ENCODE assay signal across 38 cellular contexts in the genomic region with DNA sequence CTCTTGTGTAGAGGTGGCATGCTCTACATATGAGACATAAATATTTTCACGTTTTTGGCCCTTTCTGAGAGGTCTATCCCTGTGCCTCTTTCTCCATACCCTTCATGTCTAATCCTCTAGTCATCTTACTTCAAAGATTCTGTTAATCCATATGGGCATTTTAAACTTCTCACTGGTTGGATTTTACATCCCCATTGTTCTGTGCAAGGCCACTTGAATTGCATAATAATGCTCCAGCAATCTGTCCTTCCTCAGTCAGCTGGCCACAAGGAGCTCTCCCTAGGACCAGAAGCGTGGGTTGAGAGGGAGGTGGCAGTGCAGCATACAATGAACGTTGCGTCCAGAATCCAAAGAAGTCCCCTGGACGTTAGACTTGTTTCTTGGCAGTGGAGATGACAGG. TPM values are rescaled to one million over a fixed set of nuclear protein-coding genes. Genes with fewer than 3 reads are reported as not detected.
"Had no signal": no experiment of that assay in that cellular context is flagged by ENCODE, and none has a peak within 500 bp of the region (broad histone marks: within the 10 kb centered on the region; RNA-seq: fewer than 3 reads in every experiment).

No MANE protein-coding gene starts in this region.

- ATAC-seq: activated naive CD4-positive, alpha-beta T cell treated with anti-CD3 and anti-CD28 coated beads, Interleukin-2, amount 50 U/mL, for 72 hours; activated T-cell treated with anti-CD3 and anti-CD28 coated beads, Interleukin-2, amount 50 U/mL, for 72 hours; gastroesophageal sphincter; heart right ventricle; T-cell had no signal

- H3K4me3 Mint-ChIP-seq: activated CD4-positive, alpha-beta memory T cell treated with anti-CD3 and anti-CD28 coated beads, Interleukin-2, amount 10 ng/mL, durations not matched to agents 7 days and 5 days; activated CD4-positive, alpha-beta T cell treated with anti-CD3 and anti-CD28 coated beads, Interleukin-2, amount 10 ng/mL, durations not matched to agents 7 days and 5 days; activated naive CD4-positive, alpha-beta T cell treated with anti-CD3 and anti-CD28 coated beads, Interleukin-2, amount 10 ng/mL, durations not matched to agents 7 days and 5 days; activated naive CD8-positive, alpha-beta T cell treated with anti-CD3 and anti-CD28 coated beads, Interleukin-2, amount 10 ng/mL, durations not matched to agents 7 days and 5 days; activated T-cell treated with anti-CD3 and anti-CD28 coated beads, Interleukin-2, amount 50 U/mL, for 24 hours; activated T-cell treated with anti-CD3 and anti-CD28 coated beads, Interleukin-2, amount 50 U/mL, for 72 hours; central memory CD8-positive, alpha-beta T cell; T-cell; T-helper 1 cell treated with Interleukin-12 subunit alpha and Interleukin-12 subunit beta and Interleukin-4 antibody, amounts not matched to agents 30 μg/mL and 1 μg/mL, for 36 hours; T-helper 2 cell treated with Interferon-gamma antibody and Interleukin-4, amounts not matched to agents 5 μg/mL and 100 μg/mL, for 36 hours had no signal

- H3K36me3 Mint-ChIP-seq: activated naive CD4-positive, alpha-beta T cell treated with anti-CD3 and anti-CD28 coated beads, Interleukin-2, amount 10 ng/mL, durations not matched to agents 7 days and 5 days; activated naive CD4-positive, alpha-beta T cell treated with anti-CD3 and anti-CD28 coated beads, Interleukin-2, amount 50 U/mL, for 72 hours; activated naive CD8-positive, alpha-beta T cell treated with anti-CD3 and anti-CD28 coated beads, Interleukin-2, amount 10 ng/mL, durations not matched to agents 7 days and 5 days; T-cell had no signal

- H3K27me3 ChIP-seq: brain microvascular endothelial cell, esophagus squamous epithelium, gastroesophageal sphincter, heart right ventricle had no signal

- H3K4me1 ChIP-seq: esophagus squamous epithelium, gastroesophageal sphincter, heart right ventricle had no signal

- H3K27ac ChIP-seq: brain microvascular endothelial cell, coronary artery, epithelial cell of prostate, esophagus squamous epithelium, gastroesophageal sphincter, heart right ventricle had no signal

- H3K27me3 Mint-ChIP-seq: activated CD4-positive, alpha-beta memory T cell treated with anti-CD3 and anti-CD28 coated beads, Interleukin-2, amount 10 ng/mL, durations not matched to agents 7 days and 5 days; activated CD4-positive, alpha-beta T cell treated with anti-CD3 and anti-CD28 coated beads, Interleukin-2, amount 10 ng/mL, durations not matched to agents 7 days and 5 days; activated naive CD4-positive, alpha-beta T cell treated with anti-CD3 and anti-CD28 coated beads, Interleukin-2, amount 10 ng/mL, durations not matched to agents 7 days and 5 days; activated naive CD8-positive, alpha-beta T cell treated with anti-CD3 and anti-CD28 coated beads, Interleukin-2, amount 10 ng/mL, durations not matched to agents 7 days and 5 days; activated T-cell treated with anti-CD3 and anti-CD28 coated beads, Interleukin-2, amount 50 U/mL, for 24 hours; central memory CD8-positive, alpha-beta T cell; T-cell had no signal

- H3K36me3 ChIP-seq: brain microvascular endothelial cell, esophagus squamous epithelium, gastroesophageal sphincter, heart right ventricle had no signal

- DNase-seq: activated CD4-positive, alpha-beta memory T cell treated with anti-CD3 and anti-CD28 coated beads, Interleukin-2, amount 10 ng/mL, durations not matched to agents 7 days and 5 days; activated CD4-positive, alpha-beta T cell treated with anti-CD3 and anti-CD28 coated beads for 1 hour; activated CD4-positive, alpha-beta T cell treated with anti-CD3 and anti-CD28 coated beads for 4 hours; activated CD4-positive, alpha-beta T cell treated with anti-CD3 and anti-CD28 coated beads, Interleukin-2, amount 10 ng/mL, durations not matched to agents 7 days and 5 days; activated CD4-positive, alpha-beta T cell treated with anti-CD3 and anti-CD28 coated beads, Interleukin-2, amount 50 U/mL, for 4 hours; activated CD8-positive, alpha-beta memory T cell treated with anti-CD3 and anti-CD28 coated beads, Interleukin-2, amount 50 U/mL, for 48 hours; activated gamma-delta T cell; activated naive CD4-positive, alpha-beta T cell; activated naive CD4-positive, alpha-beta T cell treated with anti-CD3 and anti-CD28 coated beads, Interleukin-2, amount 10 ng/mL, durations not matched to agents 7 days and 5 days; activated naive CD8-positive, alpha-beta T cell treated with anti-CD3 and anti-CD28 coated beads, Interleukin-2, amount 10 ng/mL, durations not matched to agents 7 days and 5 days; activated T-cell treated with anti-CD3 and anti-CD28 coated beads for 4 hours; activated T-cell treated with anti-CD3 and anti-CD28 coated beads, Interleukin-2, amount 50 U/mL, for 24 hours; activated T-cell treated with anti-CD3 and anti-CD28 coated beads, Interleukin-2, amount 50 U/mL, for 72 hours; amniotic stem cell; anterior cingulate cortex; brain microvascular endothelial cell; dermis blood vessel endothelial cell; effector CD4-positive, alpha-beta T cell; esophagus squamous epithelium; foreskin melanocyte; heart right ventricle; T-cell; T1000 had no signal

- H3K4me1 Mint-ChIP-seq: activated CD4-positive, alpha-beta memory T cell treated with anti-CD3 and anti-CD28 coated beads, Interleukin-2, amount 10 ng/mL, durations not matched to agents 7 days and 5 days; activated CD4-positive, alpha-beta T cell treated with anti-CD3 and anti-CD28 coated beads, Interleukin-2, amount 10 ng/mL, durations not matched to agents 7 days and 5 days; activated naive CD4-positive, alpha-beta T cell treated with anti-CD3 and anti-CD28 coated beads, Interleukin-2, amount 10 ng/mL, durations not matched to agents 7 days and 5 days; activated naive CD8-positive, alpha-beta T cell treated with anti-CD3 and anti-CD28 coated beads, Interleukin-2, amount 10 ng/mL, durations not matched to agents 7 days and 5 days; central memory CD8-positive, alpha-beta T cell; T-cell had no signal

- H3K9me3 ChIP-seq: esophagus squamous epithelium, gastroesophageal sphincter, heart right ventricle had no signal

- H3K4me3 ChIP-seq: coronary artery, esophagus squamous epithelium, gastroesophageal sphincter, heart right ventricle had no signal

- H3K27ac Mint-ChIP-seq: activated CD4-positive, alpha-beta memory T cell treated with anti-CD3 and anti-CD28 coated beads, Interleukin-2, amount 10 ng/mL, durations not matched to agents 7 days and 5 days; activated CD4-positive, alpha-beta T cell treated with anti-CD3 and anti-CD28 coated beads, Interleukin-2, amount 10 ng/mL, durations not matched to agents 7 days and 5 days; activated naive CD4-positive, alpha-beta T cell treated with anti-CD3 and anti-CD28 coated beads, Interleukin-2, amount 10 ng/mL, durations not matched to agents 7 days and 5 days; activated naive CD4-positive, alpha-beta T cell treated with anti-CD3 and anti-CD28 coated beads, Interleukin-2, amount 50 U/mL, for 72 hours; activated naive CD8-positive, alpha-beta T cell treated with anti-CD3 and anti-CD28 coated beads, Interleukin-2, amount 10 ng/mL, durations not matched to agents 7 days and 5 days; activated T-cell treated with anti-CD3 and anti-CD28 coated beads, Interleukin-2, amount 50 U/mL, for 24 hours; activated T-cell treated with anti-CD3 and anti-CD28 coated beads, Interleukin-2, amount 50 U/mL, for 72 hours; T-cell; T-helper 1 cell treated with Interleukin-12 subunit alpha and Interleukin-12 subunit beta and Interleukin-4 antibody, amounts not matched to agents 30 μg/mL and 1 μg/mL, for 36 hours; T-helper 2 cell treated with Interferon-gamma antibody and Interleukin-4, amounts not matched to agents 5 μg/mL and 100 μg/mL, for 36 hours had no signal

- FAIRE-seq: astrocyte, bronchial epithelial cell, endometrium, endothelial cell of umbilical vein had no signal

- H3K9me3 Mint-ChIP-seq: activated CD4-positive, alpha-beta memory T cell treated with anti-CD3 and anti-CD28 coated beads, Interleukin-2, amount 10 ng/mL, durations not matched to agents 7 days and 5 days; activated CD4-positive, alpha-beta T cell treated with anti-CD3 and anti-CD28 coated beads, Interleukin-2, amount 10 ng/mL, durations not matched to agents 7 days and 5 days; activated T-cell treated with anti-CD3 and anti-CD28 coated beads, Interleukin-2, amount 50 U/mL, for 24 hours; activated T-cell treated with anti-CD3 and anti-CD28 coated beads, Interleukin-2, amount 50 U/mL, for 72 hours; T-helper 1 cell treated with Interleukin-12 subunit alpha and Interleukin-12 subunit beta and Interleukin-4 antibody, amounts not matched to agents 30 μg/mL and 1 μg/mL, for 36 hours had no signal

RNA-seq across cellular contexts. Expression of gene TDRD15, which starts 58.2 kb away (rescaled TPM):
- total RNA-seq: activated CD4-positive, alpha-beta T cell treated with anti-CD3 and anti-CD28 coated beads, Interleukin-2, amount 10 ng/mL, durations not matched to agents 7 days and 5 days; activated naive CD4-positive, alpha-beta T cell treated with anti-CD3 and anti-CD28 coated beads, Interleukin-2, amount 50 U/mL, for 72 hours; activated T-cell treated with anti-CD3 and anti-CD28 coated beads, Interleukin-2, amount 50 U/mL, for 72 hours; astrocyte; bronchial epithelial cell; cardiac septum; dermis blood vessel endothelial cell; endothelial cell of umbilical vein; fibroblast of lung; fibroblast of villous mesenchyme; glomerular endothelial cell; heart right ventricle; T-cell had no signal
